8 cellular contexts compared by ENCODE assay signal in the genomic region with DNA sequence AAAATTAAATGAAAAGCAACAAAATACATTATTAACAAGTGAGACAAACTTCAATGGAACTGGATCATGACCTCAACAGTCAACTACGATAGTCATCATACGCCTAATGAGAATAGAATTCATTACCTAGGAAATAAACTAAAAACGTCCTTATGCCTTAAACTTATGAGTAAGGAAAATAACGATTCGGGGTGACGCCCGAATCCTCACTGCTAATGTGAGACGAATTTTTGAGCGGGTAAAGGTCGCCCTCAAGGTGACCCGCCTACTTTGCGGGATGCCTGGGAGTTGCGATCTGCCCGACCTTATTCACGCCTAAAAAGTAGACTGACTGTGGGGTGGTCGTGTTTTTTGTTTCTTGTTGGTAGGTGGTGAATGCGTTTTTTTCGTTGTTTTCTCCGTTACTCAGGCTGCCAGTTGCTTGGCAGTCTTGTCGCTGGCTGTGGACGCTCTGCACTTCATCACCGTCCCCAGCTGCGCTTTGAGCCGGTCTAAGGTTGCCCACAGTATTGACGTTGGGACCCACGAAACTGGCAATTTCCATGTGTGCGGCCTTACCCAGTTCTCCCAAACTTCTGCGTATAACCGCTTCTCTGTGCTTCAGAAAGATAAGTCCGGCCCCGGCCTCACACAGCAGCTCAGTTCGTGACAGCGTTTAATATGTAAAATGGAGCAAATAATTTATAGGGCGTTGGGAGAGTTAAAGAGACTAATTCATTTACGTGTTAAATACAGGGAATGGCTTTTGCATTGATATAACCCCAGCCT. TPM values are rescaled to one million over a fixed set of nuclear protein-coding genes. Genes with fewer than 3 reads are reported as not detected.
DNase-seq lines count a peak whose midpoint lies in the region; ATAC-seq and TF ChIP-seq lines count a peak whose summit lies in the region.

No MANE protein-coding gene starts in this region.

- ATAC-seq in GM18498 (IDR thresholded peaks at IDR 0.05; ENCODE audit: unreplicated experiment) (peak; percentile 63), HG02852 (IDR thresholded peaks at IDR 0.05; ENCODE audit: unreplicated experiment) (peak; percentile 48)

- H3K27ac Mint-ChIP-seq in T-helper 1 cell treated with Interleukin-12 subunit alpha and Interleukin-12 subunit beta and Interleukin-4 antibody, amounts not matched to agents 30 μg/mL and 1 μg/mL, for 36 hours: peak overlapping the region; percentile 98

- DNase-seq in NCI-H146 (lab: John Stamatoyannopoulos, UW): peak; percentile 99
- DNase-seq in ascending aorta (ENCODE audit: low spot score in 2 of 2): peak; percentile 59 to 96
- DNase-seq in hepatic stellate cell (ENCODE audit: low spot score): peak; percentile 92
- peak; percentile 97 for DNase-seq in renal cortical epithelial cell (ENCODE audit: low read depth)
- DNase-seq in inferior parietal cortex (ENCODE audit: extremely low spot score): no peak

- H3K27ac ChIP-seq in ascending aorta: peak overlapping the region; percentile 88 to 98

- H3K4me1 Mint-ChIP-seq in T-helper 1 cell treated with Interleukin-12 subunit alpha and Interleukin-12 subunit beta and Interleukin-4 antibody, amounts not matched to agents 30 μg/mL and 1 μg/mL, for 36 hours (ENCODE audit: low read depth): peaks cover 38% of the 10 kb centered on the region

- H3K4me1 ChIP-seq in ascending aorta: peaks cover 10 to 48% of the 10 kb centered on the region in 2 donors

- intact Hi-C loops in ascending aorta (cut with DNase I): loop anchor here (1.0 to 2.0 kb wide), 2 partner anchors 20 to 82 kb away; no protein-coding TSS in a partner anchor

- H3K9me3 Mint-ChIP-seq in T-helper 1 cell treated with Interleukin-12 subunit alpha and Interleukin-12 subunit beta and Interleukin-4 antibody, amounts not matched to agents 30 μg/mL and 1 μg/mL, for 36 hours: no peaks in the 10 kb centered on the region

- peaks cover 10% of the 10 kb centered on the region for H3K36me3 Mint-ChIP-seq in T-helper 1 cell treated with Interleukin-12 subunit alpha and Interleukin-12 subunit beta and Interleukin-4 antibody, amounts not matched to agents 30 μg/mL and 1 μg/mL, for 36 hours (ENCODE audit: low read depth)

- TF ChIP-seq CTCF in ascending aorta (IDR thresholded peaks at IDR 0.05): no peak

- no peaks in the 10 kb centered on the region for H3K27me3 Mint-ChIP-seq in T-helper 1 cell treated with Interleukin-12 subunit alpha and Interleukin-12 subunit beta and Interleukin-4 antibody, amounts not matched to agents 30 μg/mL and 1 μg/mL, for 36 hours (ENCODE audit: low read depth)

- H3K36me3 ChIP-seq in ascending aorta: peaks cover 17 to 19% of the 10 kb centered on the region in 2 donors

- peak overlapping the region; percentile 67 to 87 for H3K4me3 ChIP-seq in ascending aorta

- peak overlapping the region; percentile 95 for H3K4me3 Mint-ChIP-seq in T-helper 1 cell treated with Interleukin-12 subunit alpha and Interleukin-12 subunit beta and Interleukin-4 antibody, amounts not matched to agents 30 μg/mL and 1 μg/mL, for 36 hours

- no peaks in the 10 kb centered on the region for H3K27me3 ChIP-seq in ascending aorta

- H3K9me3 ChIP-seq in ascending aorta: no peaks in the 10 kb centered on the region

RNA-seq across cellular contexts. Expression of a gene that starts 0.6 kb away (rescaled TPM):
- total RNA-seq in ascending aorta (22.9 TPM), renal cortical epithelial cell (20.7 and 45.9 TPM in 2 replicates)

RNA-seq across cellular contexts. Expression of a gene that starts 25.1 kb away (rescaled TPM):
- total RNA-seq in ascending aorta: not detected
- total RNA-seq in renal cortical epithelial cell: 0.45 TPM in 1 of 2 replicates, not detected in the other

RNA-seq across cellular contexts. Expression of a gene that starts 33.9 kb away (rescaled TPM):
- total RNA-seq in ascending aorta (455 TPM), renal cortical epithelial cell (21.9 and 86.9 TPM in 2 replicates)
